Comparison of ENCODE assay signal across 5 cellular contexts in the genomic region with DNA sequence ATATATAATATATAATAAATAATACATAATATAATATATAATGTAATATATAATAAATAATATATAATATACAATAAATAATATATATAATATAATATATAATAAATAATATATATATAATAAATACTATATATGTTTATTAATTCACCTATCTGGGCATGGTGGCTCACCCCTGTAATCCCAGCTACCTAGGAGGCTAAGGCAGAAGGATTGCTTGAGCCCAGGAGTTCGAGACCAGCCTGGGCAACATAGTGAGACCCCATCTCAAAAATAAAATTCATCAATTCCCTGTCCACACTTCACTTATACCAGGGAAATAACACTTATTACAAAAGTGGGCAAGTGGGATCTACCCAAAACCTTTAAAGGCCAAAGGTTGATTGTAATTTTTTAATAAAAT.
"Had no signal": no experiment of that assay in that cellular context is flagged by ENCODE, and none has a peak within 500 bp of the region (broad histone marks: within the 10 kb centered on the region; RNA-seq: fewer than 3 reads in every experiment).

No MANE protein-coding gene starts in this region.

- H3K27ac Mint-ChIP-seq: GM23338, IgD-negative memory B cell had no signal

- H2AFZ ChIP-seq: GM23338 had no signal

- H3K9me3 Mint-ChIP-seq: GM23338, H9, IgD-negative memory B cell had no signal

- H3K4me3 ChIP-seq: GM23338 had no signal

- ATAC-seq: GM23338 had no signal

- H3K4me2 ChIP-seq: GM23338 had no signal

- DNase-seq: H9, HCEC 1CT, KBM-7 had no signal

- H3K4me3 Mint-ChIP-seq: GM23338, H9, IgD-negative memory B cell had no signal
